8 cellular contexts compared by ENCODE assay signal in genomic region chr14:53152627-53152908, GRCh38. TPM values are rescaled to one million over a fixed set of nuclear protein-coding genes. Genes with fewer than 3 reads are reported as not detected.
DNase-seq lines count a peak whose midpoint lies in the region; ATAC-seq and TF ChIP-seq lines count a peak whose summit lies in the region.

No MANE protein-coding gene starts in this region.

- peak; percentile 19 for ATAC-seq in GM21619 (IDR thresholded peaks at IDR 0.05; ENCODE audit: unreplicated experiment)
- ATAC-seq in lung (ENCODE audit: insufficient read depth, low FRiP score), result peak; percentile 43

- no peak for TF ChIP-seq EP300 in tibial nerve (IDR thresholded peaks at IDR 0.05)

- H3K9me3 ChIP-seq in lung (ENCODE audit: control insufficient read depth in 2 of 2, insufficient read depth in 1 of 2, low read length in 1 of 2) (no peaks in the 10 kb centered on the region), tibial nerve (no peaks in the 10 kb centered on the region)

- H3K4me3 ChIP-seq in LNCaP clone FGC (ENCODE audit: low read depth, low read length) (peak overlapping the region; percentile 77), lung (peak overlapping the region; percentile 81), tibial nerve (peak overlapping the region; percentile 70 to 95 (median 86))

- H3K27me3 ChIP-seq in lung (ENCODE audit: control insufficient read depth, insufficient read depth), result no peaks in the 10 kb centered on the region
- H3K27me3 ChIP-seq in tibial nerve, result no peaks in the 10 kb centered on the region

- DNase-seq in GM04504 (ENCODE audit: low read depth), result peak; percentile 7
- DNase-seq in LNCaP clone FGC (ENCODE audit: low read depth), result no peak
- DNase-seq in cerebellar cortex (ENCODE audit: low spot score), result peak; percentile 20
- peak; percentile 29 for DNase-seq in lung (ENCODE audit: low spot score)
- DNase-seq in tibial nerve (ENCODE audit: low spot score in 2 of 2), result no peak
- no peak for DNase-seq in NCI-H1417 treated with DMSO at 0.1 percent for 48 hours (lab: John Stamatoyannopoulos, UW)
- DNase-seq in SIG-M5 treated with dmso at 0.1 percent for 504 hours (lab: John Stamatoyannopoulos, UW; ENCODE audit: unreplicated experiment), result no peak

- whole genome bisulfite sequencing in lung, 2 donors, result 0 to 1% methylated on average over 22 to 36 of the region's 36 CpGs
- 0% methylated on average over 9 to 36 of the region's 36 CpGs for WGBS in tibial nerve, 2 donors

- no peak for TF ChIP-seq POLR2A in tibial nerve (IDR thresholded peaks at IDR 0.05)

- peaks cover 5% of the 10 kb centered on the region in 2 donors for H3K4me1 ChIP-seq in lung (ENCODE audit: control insufficient read depth in 2 of 2, insufficient read depth in 2 of 2, low read length in 2 of 2)
- H3K4me1 ChIP-seq in tibial nerve, result peaks cover 0 to 30% (median 7%) of the 10 kb centered on the region in 4 donors

- H3K36me3 ChIP-seq in lung (ENCODE audit: control insufficient read depth in 2 of 2, insufficient read depth in 2 of 2, low read length in 2 of 2), result no peaks in the 10 kb centered on the region
- H3K36me3 ChIP-seq in tibial nerve, result no peaks in the 10 kb centered on the region

- H3K27ac ChIP-seq in lung (ENCODE audit: low read depth in 1 of 2, low read length in 1 of 2) (peak overlapping the region; percentile 85 to 89), tibial nerve (peak overlapping the region; percentile 75 to 92 (median 90))

- TF ChIP-seq CTCF in LNCaP clone FGC (IDR thresholded peaks at IDR 0.05; ENCODE audit: control insufficient read depth, extremely low read depth, insufficient read depth) (no peak), lung (IDR thresholded peaks at IDR 0.05; ENCODE audit: control extremely low read depth, extremely low read depth) (no peak), tibial nerve (IDR thresholded peaks at IDR 0.05) (no peak)

RNA-seq across cellular contexts. Expression of gene DDHD1, which starts 0.6 kb away (rescaled TPM):
- total RNA-seq in lung (10 to 100 TPM; 13.4 to 38.0 TPM), tibial nerve (10 to 100 TPM; 17.1 to 26.7 (median 23.3) TPM)
- polyA plus RNA-seq in lung, result 1 to 10 TPM; 3.6 to 6.3 TPM

Comparison
In these comparisons a context has a peak if more than half of its experiments do, and no peak if none do; other contexts are left out.
1. DNase-seq: peak in GM04504 (single experiment), cerebellar cortex (single experiment) and lung (single experiment); none in LNCaP clone FGC (single experiment), tibial nerve (0 of 2), NCI-H1417 treated with DMSO at 0.1 percent for 48 hours (single experiment) and SIG-M5 treated with dmso at 0.1 percent for 504 hours (single experiment).
2. Peak in every context shown above with its lines, with median percentiles within 50 percentile points of each other: H3K4me3 ChIP-seq.